In the genomic region with DNA sequence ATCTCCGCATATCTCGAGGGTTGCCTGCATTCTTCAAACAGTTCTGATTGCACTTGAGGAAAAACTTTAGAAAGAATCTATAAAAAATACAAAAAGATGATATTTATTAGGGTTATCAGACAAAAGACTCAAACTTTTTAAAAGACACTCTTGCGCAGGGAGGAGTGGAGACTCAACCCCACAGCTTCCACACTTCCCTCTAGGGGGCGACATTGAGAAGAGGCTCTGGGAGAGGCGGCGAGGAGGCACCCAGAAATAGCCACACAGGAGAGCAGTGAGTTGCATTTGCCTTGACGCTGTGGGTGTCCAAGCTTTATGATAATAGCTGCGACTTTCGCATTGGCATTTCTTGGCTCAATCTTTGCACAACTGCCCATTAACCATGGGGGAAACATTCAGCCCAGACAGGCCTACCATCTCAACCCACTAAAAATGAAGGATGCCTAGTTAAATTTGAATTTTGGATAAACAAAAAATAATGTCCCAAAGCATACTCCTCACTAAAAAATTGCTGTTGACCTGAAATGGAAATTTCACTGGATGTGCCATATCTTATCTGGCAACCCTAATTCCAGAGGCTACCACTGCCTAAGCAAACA, we compare ENCODE assay signal across 8 cellular contexts.
DNase-seq lines count a peak whose midpoint lies in the region; ATAC-seq and TF ChIP-seq lines count a peak whose summit lies in the region.

No MANE protein-coding gene starts in this region.

- H3K27ac ChIP-seq in RWPE1 (no peak overlapping the region), endodermal cell (ENCODE audit: low read depth, low read length) (no peak overlapping the region)

- TF ChIP-seq CTCF in RWPE1 (conservative IDR thresholded peaks at IDR 0.05; ENCODE audit: low read depth) (no peak), endodermal cell (conservative IDR thresholded peaks at IDR 0.05) (peak; percentile 86)

- no peak overlapping the region for H3K4me3 ChIP-seq in endodermal cell (ENCODE audit: low read length)

- H3K36me3 ChIP-seq in endodermal cell (ENCODE audit: control insufficient read depth, insufficient read depth, low read length): no peaks in the 10 kb centered on the region

- no peaks in the 10 kb centered on the region for H3K36me3 Mint-ChIP-seq in endodermal cell (ENCODE audit: low read depth)

- no peak overlapping the region for H3K9ac ChIP-seq in endodermal cell (ENCODE audit: extremely low read depth, low read length, poor library complexity, severe bottlenecking)

- H3K4me3 Mint-ChIP-seq in endodermal cell: no peak overlapping the region

- no peaks in the 10 kb centered on the region for H3K9me3 ChIP-seq in endodermal cell (ENCODE audit: control insufficient read depth, low read length)

- CTCF ChIA-PET in RWPE1 (lab: Yijun Ruan, JAX): interaction anchor here (0.6 to 2.7 kb wide), 8 partner anchors 11 to 188 kb away, joined by 3 to 10 read pairs (median 4); no protein-coding TSS in a partner anchor

- peaks cover 7% of the 10 kb centered on the region for H3K4me1 Mint-ChIP-seq in endodermal cell

- DNase-seq in activated gamma-delta T cell treated with Interleukin-2 at 50 U/mL for 16 hours: peak; percentile 11
- DNase-seq in activated gamma-delta T cell (lab: John Stamatoyannopoulos, UW): no peak
- peak; percentile 24 for DNase-seq in RWPE1 (ENCODE audit: low spot score)
- DNase-seq in endodermal cell: peak; percentile 86
- DNase-seq in stimulated activated CD4-positive, alpha-beta T cell treated with anti-CD3 and anti-CD28 coated beads, Interleukin-4, amount 100 ng/mL, for 4 hours: peak; percentile 17 to 23
- DNase-seq in islet precursor cell: no peak

- no peaks in the 10 kb centered on the region for H3K4me1 ChIP-seq in endodermal cell (ENCODE audit: control insufficient read depth, insufficient read depth, low read length)

- H3K9me3 Mint-ChIP-seq in endodermal cell: no peaks in the 10 kb centered on the region

- 74% methylated on average over 6 to 9 of the region's 9 CpGs for WGBS in endodermal cell (ENCODE audit: insufficient coverage in 1 of 2, insufficient read length in 1 of 2), 2 experiments

- ATAC-seq in HG03457 (IDR thresholded peaks at IDR 0.05; ENCODE audit: unreplicated experiment) (no peak), GM18873 (IDR thresholded peaks at IDR 0.05; ENCODE audit: low FRiP score, unreplicated experiment) (no peak)

- POLR2A ChIA-PET in RWPE1 (lab: Yijun Ruan, JAX; ENCODE audit: low non-redundant PET): no interaction called here

- no peaks in the 10 kb centered on the region for H3K27me3 Mint-ChIP-seq in endodermal cell (ENCODE audit: insufficient read depth)

- no peaks in the 10 kb centered on the region for H3K27me3 ChIP-seq in endodermal cell (ENCODE audit: control insufficient read depth, insufficient read depth, low read length, poor library complexity, severe bottlenecking)

- H3K27ac Mint-ChIP-seq in endodermal cell: no peak overlapping the region

Comparison
In these comparisons a context has a peak if more than half of its experiments do, and no peak if none do; other contexts are left out.
1. DNase-seq: peak in activated gamma-delta T cell treated with Interleukin-2 at 50 U/mL for 16 hours (single experiment), RWPE1 (single experiment), endodermal cell (single experiment) and stimulated activated CD4-positive, alpha-beta T cell treated with anti-CD3 and anti-CD28 coated beads, Interleukin-4, amount 100 ng/mL, for 4 hours (2 of 2); none in activated gamma-delta T cell (single experiment) and islet precursor cell (single experiment).